ENCODE assay signal across 9 cellular contexts in the genomic region with DNA sequence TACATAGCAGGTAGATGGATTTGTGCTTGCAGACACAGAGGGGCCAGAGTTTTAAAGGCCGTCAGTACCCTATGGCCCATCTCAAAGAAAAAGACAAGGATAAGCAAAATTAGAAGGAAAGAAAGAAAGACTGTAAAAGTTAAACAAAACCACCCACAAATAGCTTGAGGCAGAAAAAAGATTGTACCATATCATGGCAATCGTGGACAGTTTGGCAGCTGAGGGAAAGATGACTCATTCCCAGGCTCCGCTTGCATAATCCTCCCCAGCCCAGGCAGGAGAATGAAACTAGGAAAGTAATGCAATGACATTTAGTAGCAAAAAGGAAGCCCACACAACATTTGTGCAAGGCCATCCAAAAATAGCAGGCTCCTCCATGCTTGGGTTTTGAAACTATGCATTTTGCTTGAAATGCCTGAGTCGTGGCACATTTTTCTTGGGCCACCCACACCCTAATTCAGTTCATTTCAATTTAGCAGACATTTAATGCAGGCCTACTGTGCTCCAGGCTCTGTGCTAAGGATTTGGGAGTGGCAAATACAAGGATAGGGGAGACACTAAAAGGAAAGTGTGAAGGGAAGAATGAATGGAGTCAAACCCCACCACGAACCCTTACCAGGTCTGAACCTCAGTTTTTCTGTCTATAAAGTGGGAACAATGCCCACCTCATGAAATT. TPM values are rescaled to one million over a fixed set of nuclear protein-coding genes. Genes with fewer than 3 reads are reported as not detected.
DNase-seq lines count a peak whose midpoint lies in the region; ATAC-seq, FAIRE-seq and TF ChIP-seq lines count a peak whose summit lies in the region.
"Had no signal": no experiment of that assay in that cellular context is flagged by ENCODE, and none has a peak within 500 bp of the region (broad histone marks: within the 10 kb centered on the region; RNA-seq: fewer than 3 reads in every experiment).

No MANE protein-coding gene starts in this region.

- H3K27ac ChIP-seq in mammary epithelial cell (ENCODE audit: insufficient read depth, low read depth, low read length) (peak overlapping the region; percentile 57), left lung (peak overlapping the region; percentile 73 to 76)

- dilution Hi-C loops in mammary epithelial cell (cut with HindIII; ENCODE audit: low sequenced_read_pairs) = loop anchor here (5.0 kb wide), 2 partner anchors 73 to 82 kb away; no protein-coding TSS in a partner anchor

- no peaks in the 10 kb centered on the region for H3K36me3 Mint-ChIP-seq in stimulated activated effector memory CD8-positive, alpha-beta T cell treated with anti-CD3 and anti-CD28 coated beads, Interleukin-12 subunit alpha, Interleukin-12 subunit beta, amount 100 ng/mL, for 72 hours

- H3K4me3 Mint-ChIP-seq in stimulated activated effector memory CD8-positive, alpha-beta T cell treated with anti-CD3 and anti-CD28 coated beads, Interleukin-12 subunit alpha, Interleukin-12 subunit beta, amount 100 ng/mL, for 72 hours = no peak overlapping the region

- no peaks in the 10 kb centered on the region for H4K20me1 ChIP-seq in mammary epithelial cell (ENCODE audit: insufficient read depth, low read length)

- TF ChIP-seq CTCF in mammary epithelial cell (conservative IDR thresholded peaks at IDR 0.05 in 1 of 2, IDR thresholded peaks at IDR 0.05 in 1 of 2; ENCODE audit: extremely low read depth in 1 of 2, insufficient read depth in 1 of 2, low read depth in 1 of 2, low read length in 2 of 2) (no peak), left lung (IDR thresholded peaks at IDR 0.05) (no peak), D721Med (IDR thresholded peaks at IDR 0.05; ENCODE audit: insufficient read depth, missing control alignments) (no peak)

- peak overlapping the region; percentile 63 for H3K27ac Mint-ChIP-seq in stimulated activated effector memory CD8-positive, alpha-beta T cell treated with anti-CD3 and anti-CD28 coated beads, Interleukin-12 subunit alpha, Interleukin-12 subunit beta, amount 100 ng/mL, for 72 hours

- BruUV-seq in mammary epithelial cell (replicated peaks; lab: Mats Ljungman, UMichigan) = no TSS peak

- H3K4me2 ChIP-seq in mammary epithelial cell (ENCODE audit: insufficient read depth, low read depth, low read length) = peak overlapping the region; percentile 38

- FAIRE-seq in D721Med (lab: Jason Lieb, UNC) = no peak
- FAIRE-seq: G401.6 had no signal

- peaks cover 29% of the 10 kb centered on the region for H3K4me1 Mint-ChIP-seq in stimulated activated effector memory CD8-positive, alpha-beta T cell treated with anti-CD3 and anti-CD28 coated beads, Interleukin-12 subunit alpha, Interleukin-12 subunit beta, amount 100 ng/mL, for 72 hours

- CTCF ChIA-PET in mammary epithelial cell (lab: Charles Lee; ENCODE audit: low non-redundant PET) = interaction anchor here (0.6 kb wide), 1 partner anchor 12 kb away, joined by 14 read pairs; no protein-coding TSS in a partner anchor

- no peaks in the 10 kb centered on the region for H3K79me2 ChIP-seq in mammary epithelial cell (ENCODE audit: insufficient read depth, low read length)

- WGBS in mammary epithelial cell (ENCODE audit: low coverage, missing lambda C conversion rate) = 20% methylated on average over 5 of the region's 5 CpGs

- peak; percentile 73 for DNase-seq in NK-92 treated with Interleukin-12 subunit alpha and Interleukin-12 subunit beta, amount 100 ng/mL, for 24 hours (lab: John Stamatoyannopoulos, UW)
- DNase-seq in NK-92 (lab: John Stamatoyannopoulos, UW; ENCODE audit: unreplicated experiment) = no peak
- peak; percentile 93 for DNase-seq in OCI-M1 (lab: John Stamatoyannopoulos, UW)
- DNase-seq in mammary epithelial cell = peak; percentile 93
- peak in 1 of 2 donors; percentile 83 for DNase-seq in left lung
- DNase-seq in stimulated activated effector memory CD8-positive, alpha-beta T cell treated with anti-CD3 and anti-CD28 coated beads, Interleukin-12 subunit alpha, Interleukin-12 subunit beta, amount 100 ng/mL, for 72 hours (ENCODE audit: low spot score in 2 of 2) = no peak
- DNase-seq in NCI-H1436 (lab: John Stamatoyannopoulos, UW) = no peak
- DNase-seq in D721Med (ENCODE audit: insufficient read length, low spot score) = no peak

- H2AFZ ChIP-seq in mammary epithelial cell (ENCODE audit: low read depth, low read length) = no peak overlapping the region

- H3K9ac ChIP-seq in mammary epithelial cell (ENCODE audit: insufficient read depth, low read length) = no peak overlapping the region

- H3K36me3 ChIP-seq in mammary epithelial cell (ENCODE audit: insufficient read depth, low read length) (no peaks in the 10 kb centered on the region), left lung (no peaks in the 10 kb centered on the region)

- no peaks in the 10 kb centered on the region for H3K9me3 Mint-ChIP-seq in stimulated activated effector memory CD8-positive, alpha-beta T cell treated with anti-CD3 and anti-CD28 coated beads, Interleukin-12 subunit alpha, Interleukin-12 subunit beta, amount 100 ng/mL, for 72 hours

- intact Hi-C loops in mammary epithelial cell (cut with micrococcal nuclease) = loop anchor here (1.0 kb wide), 1 partner anchor 17 kb away; no protein-coding TSS in a partner anchor
- intact Hi-C loops in left lung (cut with DNase I) = no loop called here

- in situ Hi-C loops in mammary epithelial cell (cut with MboI; ENCODE audit: low sequenced_read_pairs in 2 of 2) = no loop called here

- no peaks in the 10 kb centered on the region for H3K27me3 ChIP-seq in mammary epithelial cell (ENCODE audit: insufficient read depth, low read length)
- H3K27me3 ChIP-seq in left lung = no peaks in the 10 kb centered on the region

- H3K9me3 ChIP-seq in mammary epithelial cell (replicated peaks; ENCODE audit: insufficient read depth, low read length) (no peaks in the 10 kb centered on the region), left lung (no peaks in the 10 kb centered on the region)

- no peak overlapping the region for H3K4me3 ChIP-seq in mammary epithelial cell (replicated peaks in 1 of 3; ENCODE audit: insufficient read depth in 1 of 3, low read depth in 2 of 3, low read length in 3 of 3)
- no peak overlapping the region for H3K4me3 ChIP-seq in left lung

- H3K4me1 ChIP-seq in mammary epithelial cell (ENCODE audit: insufficient read depth, low read length) (peaks cover 49% of the 10 kb centered on the region), left lung (peaks cover 27 to 57% of the 10 kb centered on the region in 2 donors)

- peak; percentile 92 for ATAC-seq in left lung
- ATAC-seq in stimulated activated effector memory CD8-positive, alpha-beta T cell treated with anti-CD3 and anti-CD28 coated beads, Interleukin-12 subunit alpha, Interleukin-12 subunit beta, amount 100 ng/mL, for 72 hours = peak; percentile 58

RNA-seq across cellular contexts. Expression of a gene that starts 40.9 kb away (rescaled TPM):
- total RNA-seq in mammary epithelial cell (10 to 100 TPM in 1 of 2 donors, 1 to 10 TPM in 1; 8.7 to 41.0 TPM), left lung (10 to 100 TPM; 30.9 to 33.1 TPM)
- 29.2 TPM for polyA plus RNA-seq in mammary epithelial cell
- polyA minus RNA-seq in mammary epithelial cell = 60.6 TPM

Comparison
In these comparisons a context has a peak if more than half of its experiments do, and no peak if none do; other contexts are left out.
1. DNase-seq: peak in NK-92 treated with Interleukin-12 subunit alpha and Interleukin-12 subunit beta, amount 100 ng/mL, for 24 hours (single experiment), OCI-M1 (single experiment) and mammary epithelial cell (single experiment); none in NK-92 (single experiment), stimulated activated effector memory CD8-positive, alpha-beta T cell treated with anti-CD3 and anti-CD28 coated beads, Interleukin-12 subunit alpha, Interleukin-12 subunit beta, amount 100 ng/mL, for 72 hours (0 of 2), NCI-H1436 (single experiment) and D721Med (single experiment).